7 cellular contexts compared by ENCODE assay signal in genomic region chr4:100224160-100224559, GRCh38. TPM values are rescaled to one million over a fixed set of nuclear protein-coding genes. Genes with fewer than 3 reads are reported as not detected.
"Had no signal": no experiment of that assay in that cellular context is flagged by ENCODE, and none has a peak within 500 bp of the region (broad histone marks: within the 10 kb centered on the region; RNA-seq: fewer than 3 reads in every experiment).

No MANE protein-coding gene starts in this region.

- DNase-seq: HCEC 1CT had no signal

- H3K27ac ChIP-seq: HL-60 had no signal

- H3K4me1 Mint-ChIP-seq: GM23338, IgD-negative memory B cell had no signal

- ATAC-seq: GM23338, HepG2 had no signal

- H3K27ac Mint-ChIP-seq: GM23338, H9 had no signal

- H3K4me3 Mint-ChIP-seq: GM23338, H9, IgD-negative memory B cell had no signal

- H2AFZ ChIP-seq: GM23338 had no signal

- H3K4me2 ChIP-seq: GM23338 had no signal

- H3K4me3 ChIP-seq: GM23338 had no signal

RNA-seq across cellular contexts. Expression of gene DDIT4L, which starts 33.9 kb away (rescaled TPM):
- total RNA-seq: HepG2, HT1080 had no signal
- polyA plus RNA-seq: HepG2, IgD-negative memory B cell had no signal
